In genomic region chr17:16285646-16286008, GRCh38 we compare ENCODE assay signal across 9 cellular contexts.
DNase-seq lines count a peak whose midpoint lies in the region; ATAC-seq, FAIRE-seq and TF ChIP-seq lines count a peak whose summit lies in the region.
"Had no signal": no experiment of that assay in that cellular context is flagged by ENCODE, and none has a peak within 500 bp of the region (broad histone marks: within the 10 kb centered on the region; RNA-seq: fewer than 3 reads in every experiment).

No MANE protein-coding gene starts in this region.

- WGBS in GM23248 (ENCODE audit: low coverage in 1 of 2, low lambda C conversion rate in 2 of 2, missing lambda C conversion rate in 2 of 2), 2 experiments, result 50 to 59% methylated on average over 6 of the region's 6 CpGs

- H2AFZ ChIP-seq in GM23248, result peak overlapping the region; percentile 86

- H3K4me1 Mint-ChIP-seq in activated CD8-positive, alpha-beta T cell treated with anti-CD3 and anti-CD28 coated beads, Interleukin-2, amount 10 ng/mL, durations not matched to agents 7 days and 5 days (ENCODE audit: low read depth), result peaks cover 50% of the 10 kb centered on the region
- peaks cover 59% of the 10 kb centered on the region for H3K4me1 Mint-ChIP-seq in stimulated activated memory B cell treated with anti-CD40 and anti-IgM and Interleukin-4, amounts not matched to agents 10 μg/mL and 1 μg/mL and 100 μg/mL, for 72 hours

- no peak for TF ChIP-seq POLR2A in GM12892 (IDR thresholded peaks at IDR 0.05; ENCODE audit: low read depth, low read length)

- DNase-seq in GM23248, result no peak
- DNase-seq in activated CD8-positive, alpha-beta T cell treated with anti-CD3 and anti-CD28 coated beads, Interleukin-2, amount 10 ng/mL, durations not matched to agents 7 days and 5 days, result no peak
- DNase-seq in right atrium auricular region (ENCODE audit: low spot score), result no peak
- no peak for DNase-seq in GM12892 (ENCODE audit: insufficient read length)
- DNase-seq in DMS153 (lab: John Stamatoyannopoulos, UW), result no peak
- no peak for DNase-seq in cerebellar cortex (ENCODE audit: low spot score)
- DNase-seq: SHP77 treated with DMSO at 0.1 percent for 48 hours had no signal

- FAIRE-seq in GM12892 (lab: Jason Lieb, UNC), result no peak

- POLR2A ChIA-PET in activated CD8-positive, alpha-beta T cell treated with anti-CD3 and anti-CD28 coated beads, Interleukin-2, amount 10 ng/mL, durations not matched to agents 7 days and 5 days (lab: Charles Lee), result interaction anchor here (0.9 to 3.8 kb wide), 13 partner anchors 9 to 130 kb away, joined by 3 to 19 read pairs (median 5); partner anchors contain the start of genes NCOR1, PIGL, TRPV2 and UBB

- peak overlapping the region; percentile 78 for H3K9ac ChIP-seq in GM23248

- in situ Hi-C loops in GM23248 (cut with MboI), result no loop called here

- H3K4me3 ChIP-seq in GM23248, result peak overlapping the region; percentile 70
- H3K4me3 ChIP-seq in right atrium auricular region, result peak overlapping the region in 1 of 2 donors; percentile 19

- H3K27me3 ChIP-seq in GM23248 (replicated peaks; ENCODE audit: insufficient read depth) (no peaks in the 10 kb centered on the region), right atrium auricular region (no peaks in the 10 kb centered on the region)

- no peaks in the 10 kb centered on the region for H4K20me1 ChIP-seq in GM23248 (ENCODE audit: insufficient read depth)

- ATAC-seq in activated CD8-positive, alpha-beta T cell treated with anti-CD3 and anti-CD28 coated beads, Interleukin-2, amount 10 ng/mL, durations not matched to agents 7 days and 5 days, result no peak
- no peak for ATAC-seq in stimulated activated memory B cell treated with anti-CD40 and anti-IgM and Interleukin-4, amounts not matched to agents 10 μg/mL and 1 μg/mL and 100 μg/mL, for 72 hours
- ATAC-seq in HG02852 (IDR thresholded peaks at IDR 0.05; ENCODE audit: unreplicated experiment), result no peak

- H3K79me2 ChIP-seq in GM23248 (ENCODE audit: insufficient read depth), result no peaks in the 10 kb centered on the region

- CTCF ChIA-PET in activated CD8-positive, alpha-beta T cell treated with anti-CD3 and anti-CD28 coated beads, Interleukin-2, amount 10 ng/mL, durations not matched to agents 7 days and 5 days (lab: Charles Lee), result interaction anchor here (0.7 to 4.9 kb wide), 19 partner anchors 8 to 250 kb away, joined by 3 to 23 read pairs (median 5); partner anchors contain the start of genes CENPV, NCOR1 and TRPV2

- H3K9me3 ChIP-seq in GM23248 (ENCODE audit: low read depth) (no peaks in the 10 kb centered on the region), right atrium auricular region (no peaks in the 10 kb centered on the region)

- peak overlapping the region; percentile 72 for H3K4me3 Mint-ChIP-seq in activated CD8-positive, alpha-beta T cell treated with anti-CD3 and anti-CD28 coated beads, Interleukin-2, amount 10 ng/mL, durations not matched to agents 7 days and 5 days
- peak overlapping the region; percentile 67 for H3K4me3 Mint-ChIP-seq in stimulated activated memory B cell treated with anti-CD40 and anti-IgM and Interleukin-4, amounts not matched to agents 10 μg/mL and 1 μg/mL and 100 μg/mL, for 72 hours

- no peaks in the 10 kb centered on the region for H3K27me3 Mint-ChIP-seq in activated CD8-positive, alpha-beta T cell treated with anti-CD3 and anti-CD28 coated beads, Interleukin-2, amount 10 ng/mL, durations not matched to agents 7 days and 5 days (ENCODE audit: low read depth)
- H3K27me3 Mint-ChIP-seq in stimulated activated memory B cell treated with anti-CD40 and anti-IgM and Interleukin-4, amounts not matched to agents 10 μg/mL and 1 μg/mL and 100 μg/mL, for 72 hours, result no peaks in the 10 kb centered on the region

- peak; percentile 15 to 55 for TF ChIP-seq CTCF in right atrium auricular region (IDR thresholded peaks at IDR 0.05)

- no peaks in the 10 kb centered on the region for H3K36me3 ChIP-seq in GM23248 (ENCODE audit: low read depth)
- H3K36me3 ChIP-seq in right atrium auricular region, result no peaks in the 10 kb centered on the region

- H3K27ac Mint-ChIP-seq in activated CD8-positive, alpha-beta T cell treated with anti-CD3 and anti-CD28 coated beads, Interleukin-2, amount 10 ng/mL, durations not matched to agents 7 days and 5 days, result peak overlapping the region; percentile 96
- peak overlapping the region; percentile 99 for H3K27ac Mint-ChIP-seq in stimulated activated memory B cell treated with anti-CD40 and anti-IgM and Interleukin-4, amounts not matched to agents 10 μg/mL and 1 μg/mL and 100 μg/mL, for 72 hours

- H3K27ac ChIP-seq in GM23248 (peak overlapping the region; percentile 96), right atrium auricular region (peak overlapping the region; percentile 89 to 90)

- peaks cover 66% of the 10 kb centered on the region for H3F3A ChIP-seq in GM23248 (ENCODE audit: insufficient read depth)

- peaks cover 24% of the 10 kb centered on the region for H3K36me3 Mint-ChIP-seq in activated CD8-positive, alpha-beta T cell treated with anti-CD3 and anti-CD28 coated beads, Interleukin-2, amount 10 ng/mL, durations not matched to agents 7 days and 5 days (ENCODE audit: low read depth)
- peaks cover 5% of the 10 kb centered on the region for H3K36me3 Mint-ChIP-seq in stimulated activated memory B cell treated with anti-CD40 and anti-IgM and Interleukin-4, amounts not matched to agents 10 μg/mL and 1 μg/mL and 100 μg/mL, for 72 hours

- peaks cover 71% of the 10 kb centered on the region for H3K4me1 ChIP-seq in GM23248 (ENCODE audit: insufficient read depth)
- peaks cover 0 to 37% of the 10 kb centered on the region in 2 donors for H3K4me1 ChIP-seq in right atrium auricular region

- H3K9me2 ChIP-seq in GM23248 (ENCODE audit: insufficient read depth), result no peaks in the 10 kb centered on the region

- H3K9me3 Mint-ChIP-seq in activated CD8-positive, alpha-beta T cell treated with anti-CD3 and anti-CD28 coated beads, Interleukin-2, amount 10 ng/mL, durations not matched to agents 7 days and 5 days (ENCODE audit: insufficient read depth), result no peaks in the 10 kb centered on the region
- no peaks in the 10 kb centered on the region for H3K9me3 Mint-ChIP-seq in stimulated activated memory B cell treated with anti-CD40 and anti-IgM and Interleukin-4, amounts not matched to agents 10 μg/mL and 1 μg/mL and 100 μg/mL, for 72 hours

- peak overlapping the region; percentile 96 for H3K4me2 ChIP-seq in GM23248 (ENCODE audit: unreplicated experiment)
